ENCODE assay signal across 8 cellular contexts in genomic region chr19:50377051-50377441, GRCh38. TPM values are rescaled to one million over a fixed set of nuclear protein-coding genes. Genes with fewer than 3 reads are reported as not detected.
A peak's percentile ranks its signal among the peaks of the same experiment; 100 is the strongest.
DNase-seq lines count a peak whose midpoint lies in the region; ATAC-seq and TF ChIP-seq lines count a peak whose summit lies in the region.

No MANE protein-coding gene starts in this region.

- TF ChIP-seq CTCF in GM12865 (IDR thresholded peaks at IDR 0.05; ENCODE audit: insufficient read depth, low read depth, low read length, missing control alignments) (no peak), epithelial cell of proximal tubule (conservative IDR thresholded peaks at IDR 0.05; ENCODE audit: low read depth, low read length) (no peak), retinal pigment epithelial cell (conservative IDR thresholded peaks at IDR 0.05; ENCODE audit: low read depth, low read length) (no peak)

- ATAC-seq in GM19452 (IDR thresholded peaks at IDR 0.05; ENCODE audit: unreplicated experiment), result no peak

- H3K4me3 ChIP-seq in GM12865 (ENCODE audit: low read depth, low read length), result peak overlapping the region; percentile 48
- H3K4me3 ChIP-seq in epithelial cell of proximal tubule (ENCODE audit: low read depth, low read length), result peak overlapping the region; percentile 35
- peak overlapping the region; percentile 25 for H3K4me3 ChIP-seq in retinal pigment epithelial cell (ENCODE audit: low read length)

- in situ Hi-C loops in KBM-7 (cut with MboI; ENCODE audit: low pct_unique_long_range_greater_than_20kb, low sequenced_read_pairs), result no loop called here

- no peak for DNase-seq in GM12865 (ENCODE audit: low read depth)
- peak; percentile 39 for DNase-seq in KBM-7
- peak; percentile 79 for DNase-seq in activated CD4-positive, alpha-beta T cell treated with anti-CD3 and anti-CD28 coated beads for 48 hours
- DNase-seq in epithelial cell of proximal tubule (ENCODE audit: low read depth), result no peak
- DNase-seq in retinal pigment epithelial cell (ENCODE audit: low read depth), result no peak
- DNase-seq in activated CD4-positive, CD25-positive, alpha-beta regulatory T cell treated with anti-CD3 and anti-CD28 coated beads, Interleukin-2, amount 50 U/mL, for 72 hours, result no peak
- no peak for DNase-seq in A172 (ENCODE audit: low spot score)

RNA-seq across cellular contexts. Expression of gene NR1H2, which starts 0.8 kb away (rescaled TPM):
- total RNA-seq in epithelial cell of proximal tubule, result 56.4 and 67.5 TPM in 2 replicates
- total RNA-seq in A172 (2014; rRNA removed; shearing (Covaris generic)), result 96.8 and 97.3 TPM in 2 replicates

RNA-seq across cellular contexts. Expression of gene POLD1, which starts 7.1 kb away (rescaled TPM):
- total RNA-seq in epithelial cell of proximal tubule, result 89.4 and 90.6 TPM in 2 replicates
- 57.5 and 79.9 TPM in 2 replicates for total RNA-seq in A172 (2014; rRNA removed; shearing (Covaris generic))

RNA-seq across cellular contexts. Expression of gene NAPSA, which starts 11.6 kb away (rescaled TPM):
- total RNA-seq in epithelial cell of proximal tubule, result 0.14 and 3.3 TPM in 2 replicates
- 0.07 and 0.16 TPM in 2 replicates for total RNA-seq in A172 (2014; rRNA removed; shearing (Covaris generic))

RNA-seq across cellular contexts. Expression of gene SPIB, which starts 41.7 kb away (rescaled TPM):
- total RNA-seq in epithelial cell of proximal tubule, result not detected in 2 replicates
- total RNA-seq in A172 (2014; rRNA removed; shearing (Covaris generic)), result 0.07 and 0.14 TPM in 2 replicates

RNA-seq across cellular contexts. Expression of gene KCNC3, which starts 47.9 kb away (rescaled TPM):
- total RNA-seq in epithelial cell of proximal tubule, result 0.07 and 0.35 TPM in 2 replicates
- 0.22 TPM in 1 of 2 replicates, not detected in the other for total RNA-seq in A172 (2014; rRNA removed; shearing (Covaris generic))

Comparison
In these comparisons a context has a peak if more than half of its experiments do, and no peak if none do; other contexts are left out.
1. DNase-seq: peak in KBM-7 (single experiment) and activated CD4-positive, alpha-beta T cell treated with anti-CD3 and anti-CD28 coated beads for 48 hours (single experiment); none in GM12865 (single experiment), epithelial cell of proximal tubule (single experiment), retinal pigment epithelial cell (single experiment), activated CD4-positive, CD25-positive, alpha-beta regulatory T cell treated with anti-CD3 and anti-CD28 coated beads, Interleukin-2, amount 50 U/mL, for 72 hours (single experiment) and A172 (single experiment).
2. Peak in every context shown above with its lines, with median percentiles within 50 percentile points of each other: H3K4me3 ChIP-seq.